In the genomic region with DNA sequence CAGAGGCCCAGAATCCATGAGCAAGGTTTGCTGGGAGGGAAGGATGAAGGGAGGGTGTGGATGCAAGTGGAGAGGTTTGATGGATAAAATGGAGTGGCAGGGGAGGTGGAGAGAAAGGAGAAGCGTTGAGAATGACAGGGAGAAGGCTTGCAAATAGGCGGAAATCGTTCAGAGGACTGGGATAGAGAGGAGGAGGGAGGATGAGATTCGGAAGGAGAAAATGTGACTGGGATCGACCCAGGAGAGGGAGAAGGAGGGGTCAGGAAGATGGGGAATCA, we compare ENCODE assay signal across 9 cellular contexts. TPM values are rescaled to one million over a fixed set of nuclear protein-coding genes. Genes with fewer than 3 reads are reported as not detected.
A peak's percentile ranks its signal among the peaks of the same experiment; 100 is the strongest.
DNase-seq lines count a peak whose midpoint lies in the region; ATAC-seq, FAIRE-seq and TF ChIP-seq lines count a peak whose summit lies in the region.
"Had no signal": no experiment of that assay in that cellular context is flagged by ENCODE, and none has a peak within 500 bp of the region (broad histone marks: within the 10 kb centered on the region; RNA-seq: fewer than 3 reads in every experiment).

No MANE protein-coding gene starts in this region.

- H3F3A ChIP-seq in GM23338 (replicated peaks; ENCODE audit: low read depth) = peaks cover 4% of the 10 kb centered on the region; the same call in 1 of the 2 replicates

- peaks cover 29% of the 10 kb centered on the region for H3K27me3 ChIP-seq in GM23338 (ENCODE audit: insufficient read depth)
- peaks cover 21% of the 10 kb centered on the region; the same call in 1 of the 2 replicates for H3K27me3 ChIP-seq in SJCRH30
- peaks cover 0 to 29% (median 21%) of the 10 kb centered on the region in 3 donors for H3K27me3 ChIP-seq in sigmoid colon
- H3K27me3 ChIP-seq in CD8-positive, alpha-beta T cell (ENCODE audit: insufficient read depth, low read length) = peaks cover 6% of the 10 kb centered on the region
- H3K27me3 ChIP-seq in small intestine (ENCODE audit: control insufficient read depth in 2 of 2, insufficient read depth in 2 of 2, low read length in 2 of 2) = peaks cover 3 to 7% of the 10 kb centered on the region in 2 donors

- in situ Hi-C loops in ACHN (cut with HindIII; ENCODE audit: low pct_ligation_motif_present, low pct_unique_long_range_greater_than_20kb, low sequenced_read_pairs) = no loop called here

- no peaks in the 10 kb centered on the region for H4K20me1 ChIP-seq in GM23338 (replicated peaks; ENCODE audit: insufficient read depth)

- H3K27ac Mint-ChIP-seq in GM23338 (no peak overlapping the region), glutamatergic neuron (ENCODE audit: unreplicated experiment) (no peak overlapping the region)
- no peak overlapping the region for H3K27ac Mint-ChIP-seq in CD8-positive, alpha-beta T cell

- H3K4me1 Mint-ChIP-seq in GM23338 (peaks cover 10% of the 10 kb centered on the region; the same call in 2 of the 3 replicates), glutamatergic neuron (ENCODE audit: low read depth, unreplicated experiment) (peaks cover 2% of the 10 kb centered on the region)
- peaks cover 7% of the 10 kb centered on the region for H3K4me1 Mint-ChIP-seq in CD8-positive, alpha-beta T cell (ENCODE audit: low read depth)

- no peak for TF ChIP-seq POLR2A in sigmoid colon (IDR thresholded peaks at IDR 0.05)

- 34 to 48% methylated on average over 5 of the region's 5 CpGs for WGBS in sigmoid colon, 2 donors
- WGBS in small intestine, 3 donors = 24 to 43% (median 32%) methylated on average over 4 to 5 of the region's 5 CpGs

- peak overlapping the region; percentile 73 for H3K4me3 ChIP-seq in GM23338
- H3K4me3 ChIP-seq in SJCRH30 = peak overlapping the region; percentile 35
- peak overlapping the region in 3 of 4 donors; percentile 30 to 51 (median 44) for H3K4me3 ChIP-seq in sigmoid colon
- H3K4me3 ChIP-seq in CD8-positive, alpha-beta T cell (ENCODE audit: low read depth, low read length) = no peak overlapping the region
- H3K4me3 ChIP-seq in small intestine (ENCODE audit: low read depth in 1 of 2, low read length in 2 of 2) = no peak overlapping the region

- DNase-seq in GM23338 (ENCODE audit: low spot score) (no peak), SJCRH30 (no peak), glutamatergic neuron (no peak), sigmoid colon (no peak), ACHN (no peak), small intestine (no peak), Kasumi-1 (lab: John Stamatoyannopoulos, UW) (no peak)
- no peak for DNase-seq in CD8-positive, alpha-beta T cell
- DNase-seq: central memory CD4-positive, alpha-beta T cell had no signal

- no peak for TF ChIP-seq EP300 in sigmoid colon (IDR thresholded peaks at IDR 0.05)

- peak overlapping the region; percentile 99 for H2AFZ ChIP-seq in GM23338

- peak; percentile 44 for ATAC-seq in GM23338
- ATAC-seq in CD8-positive, alpha-beta T cell = no peak

- FAIRE-seq in small intestine (lab: Jason Lieb, UNC) = no peak

- no peaks in the 10 kb centered on the region for H3K9me2 ChIP-seq in GM23338 (ENCODE audit: insufficient read depth)

- H3K27me3 Mint-ChIP-seq in GM23338 (ENCODE audit: insufficient read depth, low read depth, poor library complexity) (peaks cover 26% of the 10 kb centered on the region), glutamatergic neuron (ENCODE audit: unreplicated experiment) (peaks cover 22% of the 10 kb centered on the region)
- H3K27me3 Mint-ChIP-seq in CD8-positive, alpha-beta T cell (ENCODE audit: low read depth) = peaks cover 38% of the 10 kb centered on the region

- H3K36me3 Mint-ChIP-seq in GM23338 (ENCODE audit: low read depth) (no peaks in the 10 kb centered on the region; the same call in 2 of the 3 replicates), glutamatergic neuron (ENCODE audit: unreplicated experiment) (peaks cover 5% of the 10 kb centered on the region)
- H3K36me3 Mint-ChIP-seq in CD8-positive, alpha-beta T cell = no peaks in the 10 kb centered on the region

- H3K27ac ChIP-seq in GM23338 (ENCODE audit: low read depth) (no peak overlapping the region), SJCRH30 (no peak overlapping the region), sigmoid colon (no peak overlapping the region), small intestine (ENCODE audit: low read depth in 1 of 2, low read length in 1 of 2) (no peak overlapping the region)
- no peak overlapping the region for H3K27ac ChIP-seq in CD8-positive, alpha-beta T cell (ENCODE audit: low read depth, low read length)

- peak overlapping the region; percentile 77 for H3K4me3 Mint-ChIP-seq in GM23338
- peak overlapping the region; percentile 94 for H3K4me3 Mint-ChIP-seq in glutamatergic neuron (ENCODE audit: unreplicated experiment)
- no peak overlapping the region for H3K4me3 Mint-ChIP-seq in CD8-positive, alpha-beta T cell

- H3K9me3 ChIP-seq in SJCRH30 (replicated peaks) (no peaks in the 10 kb centered on the region; the same call in none of the 2 replicates), sigmoid colon (peaks cover 0 to 11% (median 0%) of the 10 kb centered on the region in 4 donors), small intestine (ENCODE audit: control insufficient read depth, low read depth) (no peaks in the 10 kb centered on the region)
- no peaks in the 10 kb centered on the region for H3K9me3 ChIP-seq in CD8-positive, alpha-beta T cell (ENCODE audit: low read length)

- H3K79me2 ChIP-seq in GM23338 (replicated peaks; ENCODE audit: insufficient read depth) = no peaks in the 10 kb centered on the region

- intact Hi-C loops in sigmoid colon (cut with DNase I) = no loop called here
- intact Hi-C loops in CD8-positive, alpha-beta T cell (cut with DNase I, micrococcal nuclease) = no loop called here

- H3K4me1 ChIP-seq in GM23338 (ENCODE audit: insufficient read depth) = peaks cover 3% of the 10 kb centered on the region; the same call in 1 of the 2 replicates
- H3K4me1 ChIP-seq in SJCRH30 = no peaks in the 10 kb centered on the region
- peaks cover 0 to 14% (median 12%) of the 10 kb centered on the region in 4 donors for H3K4me1 ChIP-seq in sigmoid colon
- peaks cover 5% of the 10 kb centered on the region for H3K4me1 ChIP-seq in CD8-positive, alpha-beta T cell (ENCODE audit: insufficient read depth, low read length)
- H3K4me1 ChIP-seq in small intestine (ENCODE audit: control insufficient read depth in 2 of 2, insufficient read depth in 1 of 2, low read depth in 1 of 2, low read length in 1 of 2) = no peaks in the 10 kb centered on the region

- peaks cover 13% of the 10 kb centered on the region; the same call in 2 of the 3 replicates for H3K9me3 Mint-ChIP-seq in GM23338
- no peaks in the 10 kb centered on the region for H3K9me3 Mint-ChIP-seq in glutamatergic neuron (ENCODE audit: unreplicated experiment)
- H3K9me3 Mint-ChIP-seq in CD8-positive, alpha-beta T cell = peaks cover 12% of the 10 kb centered on the region

- TF ChIP-seq CTCF in GM23338 (conservative IDR thresholded peaks at IDR 0.05; ENCODE audit: low read depth in 2 of 2) (no peak), glutamatergic neuron (IDR thresholded peaks at IDR 0.05; ENCODE audit: partially characterized antibody, unreplicated experiment) (no peak), sigmoid colon (IDR thresholded peaks at IDR 0.05) (no peak)
- TF ChIP-seq CTCF in CD8-positive, alpha-beta T cell (IDR thresholded peaks at IDR 0.05) = no peak

- peak overlapping the region; percentile 87 for H3K4me2 ChIP-seq in GM23338

- H3K36me3 ChIP-seq in GM23338 (ENCODE audit: insufficient read depth) (no peaks in the 10 kb centered on the region), SJCRH30 (no peaks in the 10 kb centered on the region), sigmoid colon (no peaks in the 10 kb centered on the region), small intestine (ENCODE audit: control insufficient read depth in 2 of 2, insufficient read depth in 2 of 2, low read length in 2 of 2) (no peaks in the 10 kb centered on the region)
- no peaks in the 10 kb centered on the region for H3K36me3 ChIP-seq in CD8-positive, alpha-beta T cell (ENCODE audit: insufficient read depth, low read length)

- POLR2A ChIA-PET in CD8-positive, alpha-beta T cell (lab: Charles Lee) = no interaction called here

- CTCF ChIA-PET in CD8-positive, alpha-beta T cell (lab: Charles Lee) = no interaction called here

TF ChIP-seq in GM23338, 12 proteins besides CTCF, POLR2A, EP300 and RAD21 (continues in another document):
- no peak for TF ChIP-seq JUNB (IDR thresholded peaks at IDR 0.05; ENCODE audit: unreplicated experiment)
- TF ChIP-seq NANOG (IDR thresholded peaks at IDR 0.05; ENCODE audit: borderline replicate concordance) = no peak
- TF ChIP-seq, protein P1, sequence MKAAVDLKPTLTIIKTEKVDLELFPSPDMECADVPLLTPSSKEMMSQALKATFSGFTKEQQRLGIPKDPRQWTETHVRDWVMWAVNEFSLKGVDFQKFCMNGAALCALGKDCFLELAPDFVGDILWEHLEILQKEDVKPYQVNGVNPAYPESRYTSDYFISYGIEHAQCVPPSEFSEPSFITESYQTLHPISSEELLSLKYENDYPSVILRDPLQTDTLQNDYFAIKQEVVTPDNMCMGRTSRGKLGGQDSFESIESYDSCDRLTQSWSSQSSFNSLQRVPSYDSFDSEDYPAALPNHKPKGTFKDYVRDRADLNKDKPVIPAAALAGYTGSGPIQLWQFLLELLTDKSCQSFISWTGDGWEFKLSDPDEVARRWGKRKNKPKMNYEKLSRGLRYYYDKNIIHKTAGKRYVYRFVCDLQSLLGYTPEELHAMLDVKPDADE (IDR thresholded peaks at IDR 0.05) = no peak
- TF ChIP-seq EZH2 (IDR thresholded peaks at IDR 0.05; ENCODE audit: low read depth, unreplicated experiment) = no peak

RNA-seq across cellular contexts. Expression of gene AVPR1B, which starts 0.4 kb away (rescaled TPM):
- total RNA-seq in GM23338 (2014; rRNA removed; shearing (Covaris generic)) = 0.52 TPM in 1 of 2 replicates, not detected in the other
- polyA plus RNA-seq in GM23338 (2016; fragmentation: Nextera tagmentation; extraction: Ambion mirVana) (0.09 and 0.24 TPM in 2 replicates), sigmoid colon (under 1 TPM in 1 of 3 donors, not detected in 2; 0.23 TPM), small intestine (under 1 TPM in 1 of 3 donors, not detected in 2; 0.10 TPM)
- total RNA-seq in SJCRH30 (2014; rRNA removed; shearing (Covaris generic)) = 0.04 and 0.05 TPM in 2 replicates
- total RNA-seq in glutamatergic neuron (ENCODE audit: unreplicated experiment) (not detected), sigmoid colon (under 1 TPM in 1 of 4 donors, not detected in 3; 0.36 TPM)
- not detected for total RNA-seq in CD8-positive, alpha-beta T cell

Comparison
In these comparisons a context has a peak if more than half of its experiments do, and no peak if none do; other contexts are left out.
1. H3K4me3 ChIP-seq: peak in GM23338 (single experiment), SJCRH30 (single experiment) and sigmoid colon (3 of 4); none in CD8-positive, alpha-beta T cell (single experiment) and small intestine (0 of 2).